ENCODE assay signal across 9 cellular contexts in the genomic region with DNA sequence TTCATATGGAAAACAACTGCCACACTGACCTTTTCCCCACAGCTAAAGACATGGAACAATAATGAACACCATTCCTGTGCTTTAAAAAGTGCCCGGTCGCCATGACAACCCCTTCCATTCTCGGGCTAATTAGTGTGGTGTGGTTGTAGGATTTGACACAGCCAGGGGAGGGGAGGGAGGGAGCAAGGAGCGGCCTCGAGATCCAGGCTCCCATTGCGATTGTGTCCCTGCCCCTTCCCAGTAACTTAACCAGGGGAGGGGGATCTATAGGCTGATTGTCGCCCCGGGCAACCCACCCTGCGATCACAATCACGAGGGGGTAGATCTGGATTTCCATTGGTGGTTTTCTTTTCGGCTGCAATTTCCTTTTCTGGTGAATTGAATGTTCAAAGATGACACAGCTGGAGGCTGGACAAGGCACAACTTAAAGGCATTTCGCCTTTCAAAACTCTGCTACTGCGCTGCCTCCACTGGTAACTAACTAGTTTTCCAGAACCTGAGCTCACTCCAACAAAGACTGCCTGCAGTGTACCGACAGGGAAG.
DNase-seq lines count a peak whose midpoint lies in the region; ATAC-seq, FAIRE-seq and TF ChIP-seq lines count a peak whose summit lies in the region.
"Had no signal": no experiment of that assay in that cellular context is flagged by ENCODE, and none has a peak within 500 bp of the region (broad histone marks: within the 10 kb centered on the region; RNA-seq: fewer than 3 reads in every experiment).

No MANE protein-coding gene starts in this region.

- H3K4me3 ChIP-seq in HUES64 (ENCODE audit: low read length) (peak overlapping the region; percentile 33), astrocyte (ENCODE audit: insufficient read depth, low read depth, low read length) (peak overlapping the region; percentile 25), gastrocnemius medialis (peak overlapping the region in 3 of 4 donors; percentile 3 to 31 (median 15)), lower leg skin (ENCODE audit: low read depth, poor library complexity, severe bottlenecking) (no peak overlapping the region)

- TF ChIP-seq POLR2A in gastrocnemius medialis (IDR thresholded peaks at IDR 0.05) (no peak), lower leg skin (IDR thresholded peaks at IDR 0.05) (no peak)

- 9% methylated on average over 14 of the region's 14 CpGs for WGBS in HUES64
- 32 to 50% methylated on average over 14 of the region's 14 CpGs for WGBS in lower leg skin, 2 donors

- in situ Hi-C loops in gastrocnemius medialis (cut with MboI; ENCODE audit: low sequenced_read_pairs in 4 of 4): no loop called here

- peaks cover 30% of the 10 kb centered on the region for H4K20me1 ChIP-seq in astrocyte (ENCODE audit: insufficient read depth, low read length)

- peak overlapping the region; percentile 5 for H3K9ac ChIP-seq in HUES64 (ENCODE audit: low read depth, low read length)
- H3K9ac ChIP-seq in astrocyte (ENCODE audit: low read length): peak overlapping the region; percentile 48

- H3K36me3 ChIP-seq in HUES64 (ENCODE audit: insufficient read depth, low read length) (peaks cover 29% of the 10 kb centered on the region), astrocyte (ENCODE audit: insufficient read depth, low read length) (peaks cover 24% of the 10 kb centered on the region), gastrocnemius medialis (no peaks in the 10 kb centered on the region)

- no peaks in the 10 kb centered on the region for H3K27me3 Mint-ChIP-seq in astrocyte (ENCODE audit: low read depth, unreplicated experiment)
- peaks cover 11% of the 10 kb centered on the region for H3K27me3 Mint-ChIP-seq in activated T-helper 2 cell treated with anti-CD3 and anti-CD28 coated beads, Interferon-gamma antibody, Interleukin-2, Interleukin-4, amounts not matched to agents 10 μg/mL and 5 μg/mL and 100 μg/mL, durations not matched to agents 14 hours and 24 hours and 36 hours (ENCODE audit: low read depth)

- no peak for FAIRE-seq in astrocyte (lab: Jason Lieb, UNC)

- peaks cover 14% of the 10 kb centered on the region for H3K36me3 Mint-ChIP-seq in astrocyte (ENCODE audit: low read depth, unreplicated experiment)
- no peaks in the 10 kb centered on the region for H3K36me3 Mint-ChIP-seq in activated T-helper 2 cell treated with anti-CD3 and anti-CD28 coated beads, Interferon-gamma antibody, Interleukin-2, Interleukin-4, amounts not matched to agents 10 μg/mL and 5 μg/mL and 100 μg/mL, durations not matched to agents 14 hours and 24 hours and 36 hours (ENCODE audit: low read depth)

- peak overlapping the region; percentile 32 for H2AFZ ChIP-seq in astrocyte (ENCODE audit: low read depth, low read length)

- H3K9me3 Mint-ChIP-seq in astrocyte (ENCODE audit: unreplicated experiment): no peaks in the 10 kb centered on the region
- no peaks in the 10 kb centered on the region for H3K9me3 Mint-ChIP-seq in activated T-helper 2 cell treated with anti-CD3 and anti-CD28 coated beads, Interferon-gamma antibody, Interleukin-2, Interleukin-4, amounts not matched to agents 10 μg/mL and 5 μg/mL and 100 μg/mL, durations not matched to agents 14 hours and 24 hours and 36 hours

- H3K9me3 ChIP-seq in HUES64 (ENCODE audit: insufficient read depth, low read depth, low read length): no peaks in the 10 kb centered on the region
- H3K9me3 ChIP-seq in astrocyte (ENCODE audit: insufficient read depth, low read depth, low read length): no peaks in the 10 kb centered on the region
- no peaks in the 10 kb centered on the region for H3K9me3 ChIP-seq in gastrocnemius medialis

- H3K27ac Mint-ChIP-seq in astrocyte (ENCODE audit: unreplicated experiment): no peak overlapping the region
- no peak overlapping the region for H3K27ac Mint-ChIP-seq in activated T-helper 2 cell treated with anti-CD3 and anti-CD28 coated beads, Interferon-gamma antibody, Interleukin-2, Interleukin-4, amounts not matched to agents 10 μg/mL and 5 μg/mL and 100 μg/mL, durations not matched to agents 14 hours and 24 hours and 36 hours

- H3K4me3 Mint-ChIP-seq in astrocyte (ENCODE audit: unreplicated experiment): peak overlapping the region; percentile 71
- no peak overlapping the region for H3K4me3 Mint-ChIP-seq in activated T-helper 2 cell treated with anti-CD3 and anti-CD28 coated beads, Interferon-gamma antibody, Interleukin-2, Interleukin-4, amounts not matched to agents 10 μg/mL and 5 μg/mL and 100 μg/mL, durations not matched to agents 14 hours and 24 hours and 36 hours (ENCODE audit: low read depth)

- intact Hi-C loops in gastrocnemius medialis (cut with DNase I; ENCODE audit: low total_unique reads): no loop called here
- intact Hi-C loops in activated T-helper 2 cell treated with anti-CD3 and anti-CD28 coated beads, Interferon-gamma antibody, Interleukin-2, Interleukin-4, amounts not matched to agents 10 μg/mL and 5 μg/mL and 100 μg/mL, durations not matched to agents 14 hours and 24 hours and 36 hours (cut with micrococcal nuclease): no loop called here
- intact Hi-C loops in lower leg skin (cut with DNase I; ENCODE audit: low total_unique reads): no loop called here

- DNase-seq in astrocyte (ENCODE audit: low read depth) (peak; percentile 60), hepatic stellate cell (ENCODE audit: low spot score) (peak; percentile 34), gastrocnemius medialis (no peak), lower leg skin (ENCODE audit: low spot score in 2 of 2) (no peak)
- no peak for DNase-seq in stimulated activated CD4-positive, alpha-beta T cell treated with anti-CD3 and anti-CD28 coated beads, Interleukin-4, amount 100 ng/mL, for 4 hours
- no peak for DNase-seq in activated T-helper 2 cell treated with anti-CD3 and anti-CD28 coated beads, Interferon-gamma antibody, Interleukin-2, Interleukin-4, amounts not matched to agents 10 μg/mL and 5 μg/mL and 100 μg/mL, durations not matched to agents 14 hours and 24 hours and 36 hours (ENCODE audit: low spot score)
- DNase-seq: activated naive CD4-positive, alpha-beta T cell treated with anti-CD3 and anti-CD28 coated beads, Interleukin-2, amount 50 U/mL, for 16 hours had no signal

- no peak for TF ChIP-seq CTCF in astrocyte (IDR thresholded peaks at IDR 0.05; ENCODE audit: insufficient read depth, low read depth, low read length)
- TF ChIP-seq CTCF in gastrocnemius medialis (IDR thresholded peaks at IDR 0.05 in 4 of 5, conservative IDR thresholded peaks at IDR 0.05 in 1 of 5): no peak
- TF ChIP-seq CTCF in lower leg skin (IDR thresholded peaks at IDR 0.05): no peak

- H3K27me3 ChIP-seq in HUES64 (ENCODE audit: insufficient read depth, low read length) (no peaks in the 10 kb centered on the region), astrocyte (ENCODE audit: insufficient read depth, low read length) (no peaks in the 10 kb centered on the region), gastrocnemius medialis (no peaks in the 10 kb centered on the region)

- H3K4me1 Mint-ChIP-seq in astrocyte (ENCODE audit: low read depth, unreplicated experiment): peaks cover 8% of the 10 kb centered on the region
- no peaks in the 10 kb centered on the region for H3K4me1 Mint-ChIP-seq in activated T-helper 2 cell treated with anti-CD3 and anti-CD28 coated beads, Interferon-gamma antibody, Interleukin-2, Interleukin-4, amounts not matched to agents 10 μg/mL and 5 μg/mL and 100 μg/mL, durations not matched to agents 14 hours and 24 hours and 36 hours (ENCODE audit: low read depth)

- peaks cover 46% of the 10 kb centered on the region for H3K4me1 ChIP-seq in HUES64 (ENCODE audit: insufficient read depth, low read length)
- peaks cover 10% of the 10 kb centered on the region for H3K4me1 ChIP-seq in astrocyte (ENCODE audit: insufficient read depth, low read length)
- no peaks in the 10 kb centered on the region for H3K4me1 ChIP-seq in gastrocnemius medialis

- peaks cover 27% of the 10 kb centered on the region for H3K79me2 ChIP-seq in astrocyte (ENCODE audit: insufficient read depth, low read length)

- peak overlapping the region; percentile 76 for H3K27ac ChIP-seq in HUES64 (ENCODE audit: low read depth, low read length)
- H3K27ac ChIP-seq in astrocyte (ENCODE audit: low read depth, low read length): no peak overlapping the region
- H3K27ac ChIP-seq in gastrocnemius medialis: no peak overlapping the region

- ATAC-seq in gastrocnemius medialis (no peak), HG02642 (IDR thresholded peaks at IDR 0.05; ENCODE audit: poor library complexity, unreplicated experiment) (no peak)

- peak overlapping the region; percentile 79 for H3K4me2 ChIP-seq in astrocyte (ENCODE audit: low read length)

Comparison
In these comparisons a context has a peak if more than half of its experiments do, and no peak if none do; other contexts are left out.
1. DNase-seq: peak in astrocyte (single experiment) and hepatic stellate cell (single experiment); none in gastrocnemius medialis (0 of 2), stimulated activated CD4-positive, alpha-beta T cell treated with anti-CD3 and anti-CD28 coated beads, Interleukin-4, amount 100 ng/mL, for 4 hours (0 of 2), activated T-helper 2 cell treated with anti-CD3 and anti-CD28 coated beads, Interferon-gamma antibody, Interleukin-2, Interleukin-4, amounts not matched to agents 10 μg/mL and 5 μg/mL and 100 μg/mL, durations not matched to agents 14 hours and 24 hours and 36 hours (single experiment) and lower leg skin (0 of 2).